In genomic region chr16:67843343-67843765, GRCh38 we compare ENCODE assay signal across 8 cellular contexts. TPM values are rescaled to one million over a fixed set of nuclear protein-coding genes. Genes with fewer than 3 reads are reported as not detected.
A peak's percentile ranks its signal among the peaks of the same experiment; 100 is the strongest.
DNase-seq lines count a peak whose midpoint lies in the region; ATAC-seq, FAIRE-seq and TF ChIP-seq lines count a peak whose summit lies in the region.

No MANE protein-coding gene starts in this region.

- H3K9me2 ChIP-seq in OCI-LY7 (ENCODE audit: insufficient read depth, low read length) = no peaks in the 10 kb centered on the region

- BruUV-seq in OCI-LY7 (replicated peaks; lab: Mats Ljungman, UMichigan) = no TSS peak
- no TSS peak for BruUV-seq in endothelial cell of umbilical vein (replicated peaks; lab: Mats Ljungman, UMichigan)

- POLR2A ChIA-PET in OCI-LY7 (lab: Charles Lee) (interaction anchor here (0.5 to 1.1 kb wide), 2 partner anchors 21 to 394 kb away, joined by 3 read pairs; no protein-coding TSS in a partner anchor), endothelial cell of umbilical vein (lab: Charles Lee) (no interaction called here)

- H2AFZ ChIP-seq in OCI-LY7 (ENCODE audit: low read length) = no peak overlapping the region
- no peak overlapping the region for H2AFZ ChIP-seq in endothelial cell of umbilical vein (ENCODE audit: low read depth, low read length)
- H2AFZ ChIP-seq in parathyroid adenoma = peak overlapping the region; percentile 65

- DNase-seq in Daoy (ENCODE audit: low read depth) (peak; percentile 11), OCI-LY7 (ENCODE audit: low spot score) (no peak), endothelial cell of umbilical vein (ENCODE audit: low read depth, low spot score) (no peak), DMS153 treated with DMSO at 0.1 percent for 48 hours (lab: John Stamatoyannopoulos, UW; ENCODE audit: unreplicated experiment) (no peak), GM19240 (ENCODE audit: insufficient read length, low spot score) (no peak), NCI-H2081 (lab: John Stamatoyannopoulos, UW) (no peak)

- H3K4me1 ChIP-seq in OCI-LY7 (ENCODE audit: insufficient read depth, low read length, poor library complexity, severe bottlenecking) (peaks cover 42% of the 10 kb centered on the region), endothelial cell of umbilical vein (ENCODE audit: control insufficient read depth, extremely low read depth, insufficient read depth, low read length) (peaks cover 32% of the 10 kb centered on the region), parathyroid adenoma (peaks cover 21% of the 10 kb centered on the region)

- peaks cover 16% of the 10 kb centered on the region; the same call in 1 of the 2 replicates for H4K20me1 ChIP-seq in OCI-LY7 (ENCODE audit: insufficient read depth, low read length)
- H4K20me1 ChIP-seq in endothelial cell of umbilical vein (replicated peaks; ENCODE audit: control insufficient read depth, extremely low read depth, insufficient read depth, low read length) = peaks cover 3% of the 10 kb centered on the region

- TF ChIP-seq CTCF in OCI-LY7 (conservative IDR thresholded peaks at IDR 0.05; ENCODE audit: low read length) (no peak; the same call in 1 of the 2 replicates), endothelial cell of umbilical vein (IDR thresholded peaks at IDR 0.05; ENCODE audit: extremely low read depth in 1 of 2, insufficient read depth in 1 of 2, low read depth in 1 of 2, low read length in 2 of 2) (no peak), parathyroid adenoma (IDR thresholded peaks at IDR 0.05) (no peak)

- no peaks in the 10 kb centered on the region for H3K9me3 ChIP-seq in OCI-LY7 (ENCODE audit: low read length)
- H3K9me3 ChIP-seq in endothelial cell of umbilical vein (replicated peaks; ENCODE audit: control insufficient read depth, insufficient read depth, low read length) = no peaks in the 10 kb centered on the region
- H3K9me3 ChIP-seq in parathyroid adenoma (ENCODE audit: control insufficient read depth, low read length) = no peaks in the 10 kb centered on the region

- TF ChIP-seq POLR2A in endothelial cell of umbilical vein (IDR thresholded peaks at IDR 0.05; ENCODE audit: low read depth, low read length) = no peak

- H3K79me2 ChIP-seq in OCI-LY7 (ENCODE audit: insufficient read depth, low read depth, low read length) = peaks cover 49% of the 10 kb centered on the region
- H3K79me2 ChIP-seq in endothelial cell of umbilical vein (ENCODE audit: control insufficient read depth, insufficient read depth, low read length) = peaks cover 37% of the 10 kb centered on the region
- peaks cover 18% of the 10 kb centered on the region for H3K79me2 ChIP-seq in parathyroid adenoma

- peak; percentile 70 for FAIRE-seq in endothelial cell of umbilical vein (lab: Jason Lieb, UNC)

- H3K36me3 ChIP-seq in OCI-LY7 (ENCODE audit: insufficient read depth, low read length) = peaks cover 6% of the 10 kb centered on the region; the same call in 1 of the 2 replicates
- H3K36me3 ChIP-seq in endothelial cell of umbilical vein (ENCODE audit: control insufficient read depth in 2 of 2, extremely low read depth in 1 of 2, insufficient read depth in 2 of 2, low read length in 2 of 2) = no peaks in the 10 kb centered on the region
- H3K36me3 ChIP-seq in parathyroid adenoma (ENCODE audit: control insufficient read depth, insufficient read depth, low read length) = no peaks in the 10 kb centered on the region

- dilution Hi-C loops in endothelial cell of umbilical vein (cut with MboI; ENCODE audit: extremely low pct_ligation_motif_present, low sequenced_read_pairs) = no loop called here

- no peaks in the 10 kb centered on the region for H3K9me1 ChIP-seq in endothelial cell of umbilical vein (replicated peaks; ENCODE audit: control insufficient read depth, extremely low read depth, insufficient read depth, low read length)

- peak overlapping the region; percentile 78 for H3K27ac ChIP-seq in OCI-LY7 (ENCODE audit: low read depth, low read length, poor library complexity, severe bottlenecking)
- no peak overlapping the region for H3K27ac ChIP-seq in endothelial cell of umbilical vein (ENCODE audit: insufficient read depth, low read depth, low read length)
- H3K27ac ChIP-seq in parathyroid adenoma = peak overlapping the region; percentile 99

- CTCF ChIA-PET in OCI-LY7 (lab: Charles Lee; ENCODE audit: unreplicated experiment) (interaction anchor here (1.0 kb wide), 1 partner anchor 31 kb away, joined by 3 read pairs; no protein-coding TSS in a partner anchor), endothelial cell of umbilical vein (lab: Charles Lee) (interaction anchor here (0.7 to 4.6 kb wide), 6 partner anchors 10 to 684 kb away, joined by 3 to 32 read pairs (median 5); no protein-coding TSS in a partner anchor)

- intact Hi-C loops in OCI-LY7 (cut with micrococcal nuclease; ENCODE audit: unreplicated experiment) = loop anchor here (2.0 kb wide), 1 partner anchor 85 kb away; no protein-coding TSS in a partner anchor
- intact Hi-C loops in endothelial cell of umbilical vein (cut with micrococcal nuclease) = loop anchor here (1.0 to 2.0 kb wide), 2 partner anchors 22 to 27 kb away; no protein-coding TSS in a partner anchor

- H3K4me3 ChIP-seq in OCI-LY7 (ENCODE audit: low read depth, low read length, poor library complexity, severe bottlenecking) = peak overlapping the region; percentile 99
- H3K4me3 ChIP-seq in endothelial cell of umbilical vein (replicated peaks in 1 of 3; ENCODE audit: insufficient read depth in 1 of 3, low read depth in 1 of 3, low read length in 3 of 3) = peak overlapping the region; percentile 2 to 58 (median 57)
- peak overlapping the region; percentile 57 for H3K4me3 ChIP-seq in parathyroid adenoma (ENCODE audit: low read depth, low read length)

- H3K27me3 ChIP-seq in endothelial cell of umbilical vein (ENCODE audit: control insufficient read depth in 2 of 2, insufficient read depth in 2 of 2, low read length in 2 of 2) (no peaks in the 10 kb centered on the region), parathyroid adenoma (ENCODE audit: control insufficient read depth, insufficient read depth, low read length) (no peaks in the 10 kb centered on the region)

- H3K4me2 ChIP-seq in OCI-LY7 (ENCODE audit: low read length) (peak overlapping the region; percentile 98), endothelial cell of umbilical vein (ENCODE audit: insufficient read depth, low read length) (peak overlapping the region; percentile 54), parathyroid adenoma (ENCODE audit: low read length) (peak overlapping the region; percentile 84)

- ATAC-seq in GM18519 (IDR thresholded peaks at IDR 0.05; ENCODE audit: low FRiP score, unreplicated experiment) = no peak

- peak overlapping the region; percentile 7 for H3K9ac ChIP-seq in endothelial cell of umbilical vein (replicated peaks; ENCODE audit: extremely low read depth, insufficient read depth, low read length)
- no peak overlapping the region for H3K9ac ChIP-seq in parathyroid adenoma

RNA-seq across cellular contexts. Expression of gene THAP11, which starts 1.2 kb away (rescaled TPM):
- 41.5 and 50.6 TPM in 2 replicates for total RNA-seq in Daoy (2014; rRNA removed; shearing (Covaris generic))
- 52.9 and 66.3 TPM in 2 replicates for total RNA-seq in OCI-LY7 (2014; rRNA removed; shearing (Covaris generic))
- total RNA-seq in OCI-LY7 (2022) = 38.8 and 39.5 TPM in 2 replicates
- 22.6 and 24.0 TPM in 2 replicates for total RNA-seq in endothelial cell of umbilical vein
- polyA plus RNA-seq in endothelial cell of umbilical vein = 25.9 and 27.5 TPM in 2 replicates
- polyA plus RNA-seq in endothelial cell of umbilical vein (2011; cell fraction: cytosol; rRNA removed) = 23.3 and 26.1 TPM in 2 replicates
- polyA plus RNA-seq in endothelial cell of umbilical vein (2011; cell fraction: nucleus; rRNA removed) = 9.1 and 9.6 TPM in 2 replicates
- 19.6 and 20.1 TPM in 2 replicates for polyA plus RNA-seq in endothelial cell of umbilical vein (2012)
- 17.4 and 21.1 TPM in 2 replicates for polyA minus RNA-seq in endothelial cell of umbilical vein
- 32.5 TPM for polyA minus RNA-seq in endothelial cell of umbilical vein (2011; cell fraction: cytosol; rRNA and poly(A)+ RNA removed)
- 3.2 and 4.6 TPM in 2 replicates for polyA minus RNA-seq in endothelial cell of umbilical vein (2011; cell fraction: nucleus; rRNA and poly(A)+ RNA removed)

RNA-seq across cellular contexts. Expression of gene NUTF2, which starts 3.4 kb away (rescaled TPM):
- 42.9 and 48.7 TPM in 2 replicates for total RNA-seq in Daoy (2014; rRNA removed; shearing (Covaris generic))
- 168 and 187 TPM in 2 replicates for total RNA-seq in OCI-LY7 (2014; rRNA removed; shearing (Covaris generic))
- 143 and 144 TPM in 2 replicates for total RNA-seq in OCI-LY7 (2022)
- total RNA-seq in endothelial cell of umbilical vein = 199 and 208 TPM in 2 replicates
- polyA plus RNA-seq in endothelial cell of umbilical vein = 273 and 425 TPM in 2 replicates
- 422 and 462 TPM in 2 replicates for polyA plus RNA-seq in endothelial cell of umbilical vein (2011; cell fraction: cytosol; rRNA removed)
- 203 and 229 TPM in 2 replicates for polyA plus RNA-seq in endothelial cell of umbilical vein (2011; cell fraction: nucleus; rRNA removed)
- polyA plus RNA-seq in endothelial cell of umbilical vein (2012) = 317 and 338 TPM in 2 replicates
- polyA minus RNA-seq in endothelial cell of umbilical vein = 350 and 402 TPM in 2 replicates
- polyA minus RNA-seq in endothelial cell of umbilical vein (2011; cell fraction: cytosol; rRNA and poly(A)+ RNA removed) = 183 TPM
- 67.7 and 85.7 TPM in 2 replicates for polyA minus RNA-seq in endothelial cell of umbilical vein (2011; cell fraction: nucleus; rRNA and poly(A)+ RNA removed)

RNA-seq across cellular contexts. Expression of gene CENPT, which starts 4.1 kb away (rescaled TPM):
- 26.8 and 33.8 TPM in 2 replicates for total RNA-seq in Daoy (2014; rRNA removed; shearing (Covaris generic))
- 74.7 and 85.3 TPM in 2 replicates for total RNA-seq in OCI-LY7 (2014; rRNA removed; shearing (Covaris generic))
- total RNA-seq in OCI-LY7 (2022) = 48.9 and 55.4 TPM in 2 replicates
- 57.5 and 60.3 TPM in 2 replicates for total RNA-seq in endothelial cell of umbilical vein
- polyA plus RNA-seq in endothelial cell of umbilical vein = 61.3 and 70.3 TPM in 2 replicates
- polyA plus RNA-seq in endothelial cell of umbilical vein (2011; cell fraction: cytosol; rRNA removed) = 29.6 and 37.1 TPM in 2 replicates
- 432 and 495 TPM in 2 replicates for polyA plus RNA-seq in endothelial cell of umbilical vein (2011; cell fraction: nucleus; rRNA removed)
- 43.0 and 54.3 TPM in 2 replicates for polyA plus RNA-seq in endothelial cell of umbilical vein (2012)
- polyA minus RNA-seq in endothelial cell of umbilical vein = 28.7 and 40.5 TPM in 2 replicates
- polyA minus RNA-seq in endothelial cell of umbilical vein (2011; cell fraction: cytosol; rRNA and poly(A)+ RNA removed) = 19.8 TPM
- polyA minus RNA-seq in endothelial cell of umbilical vein (2011; cell fraction: nucleus; rRNA and poly(A)+ RNA removed) = 39.4 and 54.5 TPM in 2 replicates

RNA-seq across cellular contexts. Expression of gene EDC4, which starts 29.5 kb away (rescaled TPM):
- total RNA-seq in Daoy (2014; rRNA removed; shearing (Covaris generic)) = 43.3 and 47.8 TPM in 2 replicates
- 58.4 and 89.6 TPM in 2 replicates for total RNA-seq in OCI-LY7 (2014; rRNA removed; shearing (Covaris generic))
- total RNA-seq in OCI-LY7 (2022) = 86.6 and 100 TPM in 2 replicates
- 68.0 and 81.2 TPM in 2 replicates for total RNA-seq in endothelial cell of umbilical vein
- 57.5 and 71.6 TPM in 2 replicates for polyA plus RNA-seq in endothelial cell of umbilical vein
- 42.6 and 43.8 TPM in 2 replicates for polyA plus RNA-seq in endothelial cell of umbilical vein (2011; cell fraction: cytosol; rRNA removed)
- polyA plus RNA-seq in endothelial cell of umbilical vein (2011; cell fraction: nucleus; rRNA removed) = 202 and 256 TPM in 2 replicates
- 57.4 and 64.9 TPM in 2 replicates for polyA plus RNA-seq in endothelial cell of umbilical vein (2012)
- polyA minus RNA-seq in endothelial cell of umbilical vein = 72.0 and 105 TPM in 2 replicates
- polyA minus RNA-seq in endothelial cell of umbilical vein (2011; cell fraction: cytosol; rRNA and poly(A)+ RNA removed) = 54.1 TPM
- polyA minus RNA-seq in endothelial cell of umbilical vein (2011; cell fraction: nucleus; rRNA and poly(A)+ RNA removed) = 55.5 and 57.5 TPM in 2 replicates

RNA-seq across cellular contexts. Expression of gene TSNAXIP1, which starts 36.7 kb away (rescaled TPM):
- total RNA-seq in Daoy (2014; rRNA removed; shearing (Covaris generic)) = 0.11 and 1.1 TPM in 2 replicates
- total RNA-seq in OCI-LY7 (2014; rRNA removed; shearing (Covaris generic)) = 0.28 and 0.76 TPM in 2 replicates
- total RNA-seq in OCI-LY7 (2022) (0.68 and 0.91 TPM in 2 replicates), endothelial cell of umbilical vein (0.95 and 1.0 TPM in 2 replicates)
- polyA plus RNA-seq in endothelial cell of umbilical vein = 1.0 and 1.2 TPM in 2 replicates
- polyA plus RNA-seq in endothelial cell of umbilical vein (2011; cell fraction: cytosol; rRNA removed) = 0.32 and 0.79 TPM in 2 replicates
- 16.7 and 17.7 TPM in 2 replicates for polyA plus RNA-seq in endothelial cell of umbilical vein (2011; cell fraction: nucleus; rRNA removed)
- 0.79 and 0.88 TPM in 2 replicates for polyA plus RNA-seq in endothelial cell of umbilical vein (2012)
- polyA minus RNA-seq in endothelial cell of umbilical vein = 0.62 and 1.2 TPM in 2 replicates
- polyA minus RNA-seq in endothelial cell of umbilical vein (2011; cell fraction: cytosol; rRNA and poly(A)+ RNA removed) = not detected
- polyA minus RNA-seq in endothelial cell of umbilical vein (2011; cell fraction: nucleus; rRNA and poly(A)+ RNA removed) = 0.38 and 1.7 TPM in 2 replicates
